Comparison of ENCODE assay signal across 25 cellular contexts in genomic region chr15:88839146-88839545, GRCh38. TPM values are rescaled to one million over a fixed set of nuclear protein-coding genes. Genes with fewer than 3 reads are reported as not detected.
A peak's percentile ranks its signal among the peaks of the same experiment; 100 is the strongest.
DNase-seq lines count a peak whose midpoint lies in the region; ATAC-seq, FAIRE-seq and TF ChIP-seq lines count a peak whose summit lies in the region.
"Had no signal": no experiment of that assay in that cellular context is flagged by ENCODE, and none has a peak within 500 bp of the region (broad histone marks: within the 10 kb centered on the region; RNA-seq: fewer than 3 reads in every experiment).

No MANE protein-coding gene starts in this region.

- peaks cover 9% of the 10 kb centered on the region for H3K4me1 Mint-ChIP-seq in neural progenitor cell
- H3K4me1 Mint-ChIP-seq: CD14-positive monocyte had no signal

- H3K27ac ChIP-seq in neural progenitor cell (no peak overlapping the region), lower lobe of right lung (no peak overlapping the region)
- H3K27ac ChIP-seq: A549; BLaER1 treated with 17β-estradiol and CSF1 and Interleukin-3, amounts not matched to agents 10 nM and 100 nM; GM23248 had no signal

- no peaks in the 10 kb centered on the region for H3K4me1 ChIP-seq in neural progenitor cell
- H3K4me1 ChIP-seq in lower lobe of right lung, result no peaks in the 10 kb centered on the region
- H3K4me1 ChIP-seq: A549; BE2C; BLaER1 treated with 17β-estradiol and CSF1 and Interleukin-3, amounts not matched to agents 10 nM and 100 nM had no signal

- H3K9me3 Mint-ChIP-seq in neural progenitor cell, result no peaks in the 10 kb centered on the region
- H3K9me3 Mint-ChIP-seq: CD14-positive monocyte; CD4-positive, alpha-beta T cell; CD8-positive, alpha-beta memory T cell; H9 had no signal

- H3K79me2 ChIP-seq in neural progenitor cell (ENCODE audit: low read depth), result no peaks in the 10 kb centered on the region

- peak; percentile 80 for FAIRE-seq in bronchial epithelial cell (lab: Jason Lieb, UNC)
- FAIRE-seq: A549, D721Med, GM12878, GM19239 had no signal

- H3K27me3 Mint-ChIP-seq in neural progenitor cell (ENCODE audit: insufficient read depth, low read depth), result no peaks in the 10 kb centered on the region

- H3K4me3 ChIP-seq in bronchial epithelial cell (ENCODE audit: low read depth, low read length), result no peak overlapping the region
- no peak overlapping the region for H3K4me3 ChIP-seq in neural progenitor cell
- no peak overlapping the region for H3K4me3 ChIP-seq in lower lobe of right lung
- H3K4me3 ChIP-seq: A549; BLaER1 treated with 17β-estradiol and CSF1 and Interleukin-3, amounts not matched to agents 10 nM and 100 nM; GM12878; GM23248 had no signal

- H3K9me3 ChIP-seq in neural progenitor cell (ENCODE audit: low read depth), result no peaks in the 10 kb centered on the region
- H3K9me3 ChIP-seq in lower lobe of right lung, result no peaks in the 10 kb centered on the region
- H3K9me3 ChIP-seq: A549; BE2C; BLaER1 treated with 17β-estradiol and CSF1 and Interleukin-3, amounts not matched to agents 10 nM and 100 nM had no signal

- H4K20me1 ChIP-seq in neural progenitor cell (ENCODE audit: low read depth), result no peaks in the 10 kb centered on the region
- H4K20me1 ChIP-seq: BLaER1 treated with 17β-estradiol and CSF1 and Interleukin-3, amounts not matched to agents 10 nM and 100 nM had no signal

- H3K4me2 ChIP-seq in neural progenitor cell, result no peak overlapping the region
- H3K4me2 ChIP-seq: A549; BLaER1 treated with 17β-estradiol and CSF1 and Interleukin-3, amounts not matched to agents 10 nM and 100 nM had no signal

- no peaks in the 10 kb centered on the region for H3K27me3 ChIP-seq in bronchial epithelial cell (ENCODE audit: control insufficient read depth, insufficient read depth, low read length)
- no peaks in the 10 kb centered on the region for H3K27me3 ChIP-seq in neural progenitor cell
- peaks cover 10% of the 10 kb centered on the region for H3K27me3 ChIP-seq in lower lobe of right lung (ENCODE audit: low read depth)
- H3K27me3 ChIP-seq: BE2C; BLaER1 treated with 17β-estradiol and CSF1 and Interleukin-3, amounts not matched to agents 10 nM and 100 nM had no signal

- peak; percentile 7 for DNase-seq in SK-MEL-5 (ENCODE audit: low read depth, low spot score)
- no peak for DNase-seq in bronchial epithelial cell (ENCODE audit: low read depth)
- no peak for DNase-seq in neural progenitor cell (ENCODE audit: low spot score)
- no peak for DNase-seq in SHP77 treated with DMSO at 0.1 percent for 48 hours (lab: John Stamatoyannopoulos, UW)
- no peak for DNase-seq in lower lobe of right lung
- no peak for DNase-seq in NOMO-1 treated with dmso at 0.1 percent for 144 hours (lab: John Stamatoyannopoulos, UW; ENCODE audit: unreplicated experiment)
- DNase-seq: 8988T; ACHN; AML-193; BE2C; CD4-positive, alpha-beta T cell; CD8-positive, alpha-beta memory T cell; DMS 273 treated with DMSO at 0.1 percent for 48 hours; DMS79; EL; GDM1; GM23248 had no signal

- no peak overlapping the region for H3K9ac ChIP-seq in neural progenitor cell
- H3K9ac ChIP-seq: BLaER1 treated with 17β-estradiol and CSF1 and Interleukin-3, amounts not matched to agents 10 nM and 100 nM; GM23248 had no signal

- no peaks in the 10 kb centered on the region for H3K36me3 Mint-ChIP-seq in neural progenitor cell
- H3K36me3 Mint-ChIP-seq: CD14-positive monocyte; CD8-positive, alpha-beta memory T cell had no signal

- ATAC-seq in lower lobe of right lung, result no peak
- ATAC-seq: GM12878, HCT116 had no signal

- no peak overlapping the region for H3K4me3 Mint-ChIP-seq in neural progenitor cell
- H3K4me3 Mint-ChIP-seq: CD14-positive monocyte; CD4-positive, alpha-beta T cell; CD8-positive, alpha-beta memory T cell; H9 had no signal

- H3K36me3 ChIP-seq in bronchial epithelial cell (ENCODE audit: control insufficient read depth, insufficient read depth, low read length) (no peaks in the 10 kb centered on the region), neural progenitor cell (no peaks in the 10 kb centered on the region), lower lobe of right lung (no peaks in the 10 kb centered on the region)
- H3K36me3 ChIP-seq: BE2C; BLaER1 treated with 17β-estradiol and CSF1 and Interleukin-3, amounts not matched to agents 10 nM and 100 nM had no signal

- H3K27ac Mint-ChIP-seq in neural progenitor cell, result peak overlapping the region; percentile 64
- H3K27ac Mint-ChIP-seq: CD4-positive, alpha-beta T cell; CD8-positive, alpha-beta memory T cell; H9 had no signal

- TF ChIP-seq CTCF in bronchial epithelial cell (IDR thresholded peaks at IDR 0.05; ENCODE audit: insufficient read depth, low read length, severe bottlenecking), result no peak
- TF ChIP-seq CTCF in neural progenitor cell (IDR thresholded peaks at IDR 0.05), result no peak
- no peak for TF ChIP-seq CTCF in lower lobe of right lung (IDR thresholded peaks at IDR 0.05)

- in situ Hi-C loops in SK-MEL-5 (cut with HindIII; ENCODE audit: low pct_unique_long_range_greater_than_20kb, low sequenced_read_pairs), result no loop called here

- intact Hi-C loops in lower lobe of right lung (cut with DNase I), result no loop called here

- H3F3A ChIP-seq in neural progenitor cell (ENCODE audit: low read depth), result no peaks in the 10 kb centered on the region

- H2AFZ ChIP-seq in neural progenitor cell (replicated peaks), result no peak overlapping the region
- H2AFZ ChIP-seq: GM23248 had no signal

RNA-seq across cellular contexts. Expression of gene ACAN, which starts 35.9 kb away (rescaled TPM):
- total RNA-seq in SK-MEL-5 (2014; rRNA removed; shearing (Covaris generic)), result 0.77 and 1.6 TPM in 2 replicates
- 4.8 and 7.0 TPM in 2 replicates for polyA plus RNA-seq in SK-MEL-5 (2015; cell fraction: cytosol; rRNA removed)
- polyA plus RNA-seq in SK-MEL-5 (2015; cell fraction: nucleus; rRNA removed), result 2.4 and 2.7 TPM in 2 replicates
- not detected in 2 replicates for total RNA-seq in bronchial epithelial cell
- 0.06 and 0.34 TPM in 2 replicates for total RNA-seq in neural progenitor cell (ENCODE audit: low replicate concordance)
- 0.12 TPM for total RNA-seq in lower lobe of right lung
- total RNA-seq: CD4-positive, alpha-beta T cell; CD8-positive, alpha-beta memory T cell; GM12878; GM23248 had no signal
- polyA plus RNA-seq: CD14-positive monocyte; CD8-positive, alpha-beta memory T cell; GM12878; GM23248 had no signal

RNA-seq across cellular contexts. Expression of gene HAPLN3, which starts 56.2 kb away (rescaled TPM):
- 3.5 TPM in 2 replicates for total RNA-seq in SK-MEL-5 (2014; rRNA removed; shearing (Covaris generic))
- polyA plus RNA-seq in SK-MEL-5 (2015; cell fraction: cytosol; rRNA removed), result 10.9 and 11.5 TPM in 2 replicates
- polyA plus RNA-seq in SK-MEL-5 (2015; cell fraction: nucleus; rRNA removed), result 8.0 and 12.2 TPM in 2 replicates
- total RNA-seq in bronchial epithelial cell (1.1 and 1.7 TPM in 2 replicates), neural progenitor cell (ENCODE audit: low replicate concordance) (2.7 and 9.5 TPM in 2 replicates), lower lobe of right lung (2.7 TPM)
